8 cellular contexts compared by ENCODE assay signal in genomic region chr12:8914033-8914715, GRCh38. TPM values are rescaled to one million over a fixed set of nuclear protein-coding genes. Genes with fewer than 3 reads are reported as not detected.
DNase-seq lines count a peak whose midpoint lies in the region; ATAC-seq and TF ChIP-seq lines count a peak whose summit lies in the region.
"Not testable (repeated sequence)": the region's sequence is repeated elsewhere in the genome, so short reads cannot be mapped to it uniquely, and the experiment has no call there.

Gene PHC1, plus strand, starts transcription at chr12:8914509. Its CDS starts 3,169 bp downstream, at chr12:8917678.

- DNase-seq in DMS79 treated with DMSO at 0.1 percent for 48 hours (lab: John Stamatoyannopoulos, UW) (peak; percentile 83), H7 (peak; percentile 98), SK-N-DZ (ENCODE audit: low spot score) (peak; percentile 90), fibroblast of the aortic adventitia (ENCODE audit: low read depth) (peak; percentile 72), natural killer cell (peak; percentile 61)
- DNase-seq in activated gamma-delta T cell treated with anti-CD3 and anti-CD28 coated beads, Interleukin-2, amount 50 U/mL, for 16 hours (ENCODE audit: low read depth), result peak; percentile 67
- peak; percentile 43 to 46 for DNase-seq in stimulated activated CD8-positive, alpha-beta memory T cell treated with anti-CD3 and anti-CD28 coated beads, Interleukin-7, amount 100 ng/mL, for 48 hours (ENCODE audit: extremely low read depth in 1 of 2, low read depth in 1 of 2)

- H3K9me3 Mint-ChIP-seq in natural killer cell, result not testable (repeated sequence)

- H3K4me1 Mint-ChIP-seq in natural killer cell, result peaks cover 13 to 14% of the 10 kb centered on the region in 2 donors

- H3K4me3 Mint-ChIP-seq in natural killer cell, result peak within 1 kb of the TSS; percentile 96

- H3K36me3 Mint-ChIP-seq in natural killer cell, result not testable (repeated sequence)

- H3K9me3 ChIP-seq in Loucy (ENCODE audit: insufficient read depth, low read depth, low read length), result not testable (repeated sequence)

- H4K20me1 ChIP-seq in Loucy (ENCODE audit: insufficient read depth, low read length, poor library complexity, severe bottlenecking), result not testable (repeated sequence)

- H3K27me3 ChIP-seq in H7 (ENCODE audit: control insufficient read depth, insufficient read depth, low read length); Loucy (ENCODE audit: insufficient read depth, low read length, poor library complexity, severe bottlenecking): not testable (repeated sequence)

- TF ChIP-seq CTCF in Loucy (conservative IDR thresholded peaks at IDR 0.05; ENCODE audit: low read length) (peak; percentile 43), fibroblast of the aortic adventitia (IDR thresholded peaks at IDR 0.05; ENCODE audit: insufficient read depth, low read length) (peak; percentile 67), natural killer cell (IDR thresholded peaks at IDR 0.05) (peak; percentile 17)

- H3K36me3 ChIP-seq in H7 (replicated peaks; ENCODE audit: control insufficient read depth, insufficient read depth, low read length), result peaks cover 17% of the 10 kb centered on the region
- H3K36me3 ChIP-seq in Loucy (ENCODE audit: insufficient read depth, low read length), result not testable (repeated sequence)

- H2AFZ ChIP-seq in Loucy (ENCODE audit: low read length), result peak within 1 kb of the TSS; percentile 89

- H3K4me2 ChIP-seq in Loucy (ENCODE audit: low read depth, low read length, poor library complexity, severe bottlenecking), result peak within 1 kb of the TSS; percentile 94

- H3K4me3 ChIP-seq in H7 (ENCODE audit: insufficient read depth, low read depth, low read length) (peak within 1 kb of the TSS; percentile 89), Loucy (ENCODE audit: low read length, poor library complexity, severe bottlenecking) (peak within 1 kb of the TSS; percentile 95), fibroblast of the aortic adventitia (ENCODE audit: low read depth, low read length) (peak within 1 kb of the TSS; percentile 90)

- H3K9me2 ChIP-seq in Loucy (replicated peaks; ENCODE audit: low read depth, low read length), result not testable (repeated sequence)

- peak within 1 kb of the TSS in 1 of 2 donors; percentile 83 for H3K27ac Mint-ChIP-seq in natural killer cell

- ATAC-seq in natural killer cell, result peak; percentile 71 to 80 (median 78)

- peak within 1 kb of the TSS; percentile 78 for H3K9ac ChIP-seq in Loucy (ENCODE audit: low read depth, low read length, poor library complexity, severe bottlenecking)

- H3K27me3 Mint-ChIP-seq in natural killer cell (ENCODE audit: low read depth in 2 of 2), result not testable (repeated sequence)

- not testable (repeated sequence) for H3F3A ChIP-seq in Loucy (ENCODE audit: low read depth)

- intact Hi-C loops in natural killer cell (cut with micrococcal nuclease), result loop anchor here (2.0 to 5.0 kb wide), 3 partner anchors 38 to 135 kb away; no protein-coding TSS in a partner anchor

- peaks cover 22% of the 10 kb centered on the region for H3K79me2 ChIP-seq in Loucy (ENCODE audit: insufficient read depth, low read length)

- H3K4me1 ChIP-seq in Loucy (ENCODE audit: insufficient read depth, low read length, poor library complexity, severe bottlenecking), result peaks cover 50% of the 10 kb centered on the region

RNA-seq across cellular contexts. Expression of gene PHC1, which starts in this region (rescaled TPM):
- 245 and 364 TPM in 2 replicates for total RNA-seq in H7 (2014; rRNA removed; shearing (Covaris generic))
- polyA plus RNA-seq in SK-N-DZ (2014; cell fraction: cytosol; rRNA removed), result 58.2 and 79.5 TPM in 2 replicates
- 135 and 197 TPM in 2 replicates for polyA plus RNA-seq in SK-N-DZ (2014; cell fraction: nucleus; rRNA removed)
- total RNA-seq in fibroblast of the aortic adventitia (ENCODE audit: low replicate concordance), result 27.6 and 31.6 TPM in 2 replicates
- 10 to 100 TPM; 37.8 to 39.6 (median 38.6) TPM for total RNA-seq in natural killer cell

Comparison
In these comparisons a context has a peak if more than half of its experiments do, and no peak if none do; other contexts are left out.
1. Peak in every context shown above with its lines: DNase-seq, ATAC-seq and H3K4me3 ChIP-seq.
2. DNase-seq: peak in every context shown above with its lines; median percentile 98 in H7; 90 in SK-N-DZ; 83 in DMS79 treated with DMSO at 0.1 percent for 48 hours; 72 in fibroblast of the aortic adventitia; 67 in activated gamma-delta T cell treated with anti-CD3 and anti-CD28 coated beads, Interleukin-2, amount 50 U/mL, for 16 hours; 61 in natural killer cell; 44 in stimulated activated CD8-positive, alpha-beta memory T cell treated with anti-CD3 and anti-CD28 coated beads, Interleukin-7, amount 100 ng/mL, for 48 hours.
3. CTCF ChIP-seq: peak in every context shown above with its lines; median percentile 67 in fibroblast of the aortic adventitia; 43 in Loucy; 17 in natural killer cell.